In the genomic region with DNA sequence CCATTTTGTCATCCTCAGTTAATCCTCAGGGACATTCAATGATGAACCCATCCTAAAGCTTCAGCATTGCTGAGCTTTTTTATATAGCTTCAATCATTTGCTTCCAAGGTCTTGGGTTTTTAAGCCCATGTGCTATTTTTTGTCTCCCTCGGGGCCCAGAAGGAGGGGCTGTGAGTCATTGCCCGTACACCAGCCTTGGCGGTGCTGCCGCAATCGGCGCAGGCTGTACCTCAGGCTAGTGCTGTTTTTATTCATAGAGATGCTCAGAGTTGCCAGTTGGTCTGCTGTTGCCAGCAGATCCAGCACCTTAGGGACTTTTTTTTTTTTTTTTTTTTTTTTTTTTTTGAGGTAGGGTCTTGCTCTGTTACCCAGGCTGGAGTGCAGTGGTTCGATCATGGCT, we compare ENCODE assay signal across 10 cellular contexts. TPM values are rescaled to one million over a fixed set of nuclear protein-coding genes. Genes with fewer than 3 reads are reported as not detected.
A peak's percentile ranks its signal among the peaks of the same experiment; 100 is the strongest.
DNase-seq lines count a peak whose midpoint lies in the region; ATAC-seq, FAIRE-seq and TF ChIP-seq lines count a peak whose summit lies in the region.
"Had no signal": no experiment of that assay in that cellular context is flagged by ENCODE, and none has a peak within 500 bp of the region (broad histone marks: within the 10 kb centered on the region; RNA-seq: fewer than 3 reads in every experiment).

No MANE protein-coding gene starts in this region.

- ATAC-seq in stimulated activated memory B cell treated with anti-CD40 and anti-IgM and Interleukin-4, amounts not matched to agents 10 μg/mL and 1 μg/mL and 100 μg/mL, for 72 hours: peak; percentile 91
- ATAC-seq in GM21447 (IDR thresholded peaks at IDR 0.05; ENCODE audit: unreplicated experiment): no peak

- TF ChIP-seq POLR2A in GM12891 (IDR thresholded peaks at IDR 0.05; ENCODE audit: low read depth, low read length) (no peak), adrenal gland (IDR thresholded peaks at IDR 0.05) (peak in 1 of 2 donors; percentile 19), tibial nerve (IDR thresholded peaks at IDR 0.05) (no peak)

- intact Hi-C loops in adrenal gland (cut with DNase I): no loop called here

- H3K27ac Mint-ChIP-seq in glutamatergic neuron (ENCODE audit: unreplicated experiment): peak overlapping the region; percentile 96
- peak overlapping the region; percentile 70 for H3K27ac Mint-ChIP-seq in stimulated activated memory B cell treated with anti-CD40 and anti-IgM and Interleukin-4, amounts not matched to agents 10 μg/mL and 1 μg/mL and 100 μg/mL, for 72 hours

- TF ChIP-seq EP300 in tibial nerve (IDR thresholded peaks at IDR 0.05): peak in 1 of 2 donors; percentile 22

- no peaks in the 10 kb centered on the region for H3K27me3 ChIP-seq in adrenal gland
- no peaks in the 10 kb centered on the region for H3K27me3 ChIP-seq in tibial nerve
- H3K27me3 ChIP-seq: SJCRH30 had no signal

- H3K27ac ChIP-seq in adrenal gland (peak overlapping the region in 3 of 5 donors; percentile 21 to 66 (median 61)), tibial nerve (peak overlapping the region in 1 of 4 donors; percentile 34)
- H3K27ac ChIP-seq: SJCRH30 had no signal

- H3K4me3 ChIP-seq in adrenal gland (no peak overlapping the region), tibial nerve (no peak overlapping the region)
- H3K4me3 ChIP-seq: SJCRH30 had no signal

- H3K4me1 Mint-ChIP-seq in glutamatergic neuron (ENCODE audit: low read depth, unreplicated experiment): peaks cover 32% of the 10 kb centered on the region
- H3K4me1 Mint-ChIP-seq in stimulated activated memory B cell treated with anti-CD40 and anti-IgM and Interleukin-4, amounts not matched to agents 10 μg/mL and 1 μg/mL and 100 μg/mL, for 72 hours: peaks cover 17% of the 10 kb centered on the region

- H3K36me3 ChIP-seq in adrenal gland (replicated peaks in 1 of 2) (peaks cover 0 to 44% of the 10 kb centered on the region in 2 donors), tibial nerve (peaks cover 0 to 67% (median 0%) of the 10 kb centered on the region in 3 donors)

- no peaks in the 10 kb centered on the region for H3K9me3 ChIP-seq in adrenal gland (replicated peaks in 1 of 3)
- no peaks in the 10 kb centered on the region for H3K9me3 ChIP-seq in tibial nerve
- H3K9me3 ChIP-seq: SJCRH30 had no signal

- peak overlapping the region; percentile 74 for H3K4me3 Mint-ChIP-seq in glutamatergic neuron (ENCODE audit: unreplicated experiment)
- no peak overlapping the region for H3K4me3 Mint-ChIP-seq in stimulated activated memory B cell treated with anti-CD40 and anti-IgM and Interleukin-4, amounts not matched to agents 10 μg/mL and 1 μg/mL and 100 μg/mL, for 72 hours

- H3K36me3 Mint-ChIP-seq in glutamatergic neuron (ENCODE audit: unreplicated experiment): no peaks in the 10 kb centered on the region
- peaks cover 35% of the 10 kb centered on the region for H3K36me3 Mint-ChIP-seq in stimulated activated memory B cell treated with anti-CD40 and anti-IgM and Interleukin-4, amounts not matched to agents 10 μg/mL and 1 μg/mL and 100 μg/mL, for 72 hours

- H3K9me3 Mint-ChIP-seq in glutamatergic neuron (ENCODE audit: unreplicated experiment): peaks cover 4% of the 10 kb centered on the region
- no peaks in the 10 kb centered on the region for H3K9me3 Mint-ChIP-seq in stimulated activated memory B cell treated with anti-CD40 and anti-IgM and Interleukin-4, amounts not matched to agents 10 μg/mL and 1 μg/mL and 100 μg/mL, for 72 hours

- 32 to 52% (median 46%) methylated on average over 7 of the region's 7 CpGs for WGBS in adrenal gland, 4 donors
- WGBS in tibial nerve, 2 donors: 68 to 74% methylated on average over 7 of the region's 7 CpGs

- FAIRE-seq in GM12891 (lab: Jason Lieb, UNC) (peak; percentile 26), urothelium cell line (lab: Jason Lieb, UNC) (no peak)

- H3K4me1 ChIP-seq in adrenal gland (replicated peaks in 1 of 2): peaks cover 6 to 11% of the 10 kb centered on the region in 2 donors
- H3K4me1 ChIP-seq in tibial nerve: peaks cover 0 to 53% (median 9%) of the 10 kb centered on the region in 4 donors
- H3K4me1 ChIP-seq: SJCRH30 had no signal

- no peak for TF ChIP-seq CTCF in adrenal gland (IDR thresholded peaks at IDR 0.05)
- no peak for TF ChIP-seq CTCF in glutamatergic neuron (IDR thresholded peaks at IDR 0.05; ENCODE audit: partially characterized antibody, unreplicated experiment)
- no peak for TF ChIP-seq CTCF in tibial nerve (IDR thresholded peaks at IDR 0.05)

- DNase-seq in GM12891 (ENCODE audit: insufficient read length, low spot score) (no peak), adrenal gland (peak; percentile 75 to 90 (median 88)), glutamatergic neuron (peak; percentile 67), tibial nerve (ENCODE audit: low spot score in 2 of 2) (no peak), urothelium cell line (ENCODE audit: low spot score) (no peak)
- DNase-seq: effector CD8-positive, alpha-beta T cell; NCI-H774; SJCRH30 had no signal

- peaks cover 3% of the 10 kb centered on the region for H3K27me3 Mint-ChIP-seq in glutamatergic neuron (ENCODE audit: unreplicated experiment)
- H3K27me3 Mint-ChIP-seq in stimulated activated memory B cell treated with anti-CD40 and anti-IgM and Interleukin-4, amounts not matched to agents 10 μg/mL and 1 μg/mL and 100 μg/mL, for 72 hours: no peaks in the 10 kb centered on the region

TF ChIP-seq in GM12891, 5 proteins besides CTCF, POLR2A, EP300 and RAD21:
- TF ChIP-seq PAX5 (IDR thresholded peaks at IDR 0.05; ENCODE audit: insufficient read depth, low read length, severe bottlenecking) (no peak), SPI1 (IDR thresholded peaks at IDR 0.05; ENCODE audit: low read depth, low read length) (no peak), POU2F2 (IDR thresholded peaks at IDR 0.05; ENCODE audit: low read depth, low read length) (no peak), TAF1 (IDR thresholded peaks at IDR 0.05; ENCODE audit: low read depth, low read length) (no peak), POLR2AphosphoS5 (IDR thresholded peaks at IDR 0.05; ENCODE audit: low read depth, low read length) (no peak)

RNA-seq across cellular contexts. Expression of gene ACO2, which starts 35.5 kb away (rescaled TPM):
- polyA plus RNA-seq in GM12891 (2012; ENCODE audit: low read depth, missing spikeins): 86.0 TPM
- 100 to 1,000 TPM; 129 to 212 (median 151) TPM for total RNA-seq in adrenal gland
- 100 to 1,000 TPM in 1 of 3 donors, 10 to 100 TPM in 2; 35.5 to 135 (median 64.8) TPM for polyA plus RNA-seq in adrenal gland
- 114 TPM for total RNA-seq in glutamatergic neuron (ENCODE audit: unreplicated experiment)
- total RNA-seq in tibial nerve: 10 to 100 TPM; 69.9 to 91.1 (median 76.4) TPM

RNA-seq across cellular contexts. Expression of gene PHF5A, which starts 35.9 kb away (rescaled TPM):
- 41.2 TPM for polyA plus RNA-seq in GM12891 (2012; ENCODE audit: low read depth, missing spikeins)
- total RNA-seq in adrenal gland (10 to 100 TPM; 18.2 to 35.9 (median 27.1) TPM), glutamatergic neuron (ENCODE audit: unreplicated experiment) (36.1 TPM), tibial nerve (10 to 100 TPM; 32.6 to 51.5 (median 36.4) TPM)
- 10 to 100 TPM; 29.5 to 50.8 (median 38.4) TPM for polyA plus RNA-seq in adrenal gland

RNA-seq across cellular contexts. Expression of gene POLR3H, which starts 39.9 kb away (rescaled TPM):
- polyA plus RNA-seq in GM12891 (2012; ENCODE audit: low read depth, missing spikeins): 15.7 TPM
- total RNA-seq in adrenal gland (10 to 100 TPM; 18.7 to 92.6 (median 41.8) TPM), glutamatergic neuron (ENCODE audit: unreplicated experiment) (24.6 TPM), tibial nerve (10 to 100 TPM; 26.6 to 33.6 (median 27.5) TPM)
- polyA plus RNA-seq in adrenal gland: 10 to 100 TPM; 45.1 to 61.5 (median 53.6) TPM

RNA-seq across cellular contexts. Expression of gene CSDC2, which starts 56.4 kb away (rescaled TPM):
- 0.15 TPM for polyA plus RNA-seq in GM12891 (2012; ENCODE audit: low read depth, missing spikeins)
- total RNA-seq in adrenal gland: 100 to 1,000 TPM in 7 of 8 donors, 10 to 100 TPM in 1; 81.5 to 281 (median 183) TPM
- polyA plus RNA-seq in adrenal gland: 100 to 1,000 TPM in 2 of 3 donors, 1 to 10 TPM in 1; 7.5 to 368 (median 212) TPM
- total RNA-seq in glutamatergic neuron (ENCODE audit: unreplicated experiment): 4.7 TPM
- 10 to 100 TPM in 1 of 4 donors, 1 to 10 TPM in 3; 1.7 to 10.8 (median 2.5) TPM for total RNA-seq in tibial nerve

RNA-seq across cellular contexts. Expression of gene TOB2, which starts 57.8 kb away (rescaled TPM):
- 10.5 TPM for polyA plus RNA-seq in GM12891 (2012; ENCODE audit: low read depth, missing spikeins)
- 100 to 1,000 TPM in 1 of 8 donors, 10 to 100 TPM in 7; 36.2 to 117 (median 61.5) TPM for total RNA-seq in adrenal gland
- polyA plus RNA-seq in adrenal gland: 10 to 100 TPM; 14.7 to 24.1 (median 20.6) TPM
- total RNA-seq in glutamatergic neuron (ENCODE audit: unreplicated experiment): 43.3 TPM
- 10 to 100 TPM; 50.8 to 67.3 (median 56.9) TPM for total RNA-seq in tibial nerve

Comparison
In these comparisons a context has a peak if more than half of its experiments do, and no peak if none do; other contexts are left out.
1. DNase-seq: peak in adrenal gland (7 of 7) and glutamatergic neuron (single experiment); none in GM12891 (single experiment), tibial nerve (0 of 2) and urothelium cell line (single experiment).